In genomic region chr9:116701940-116702642, GRCh38 we compare ENCODE assay signal across 1 cellular context.
TF ChIP-seq lines count a peak whose summit lies in the region.

No MANE protein-coding gene starts in this region.

TF ChIP-seq in SK-N-SH, 30 proteins besides CTCF, POLR2A, EP300 and RAD21 (continued from another document):
- TF ChIP-seq PBX3 (IDR thresholded peaks at IDR 0.05), result no peak
- no peak for TF ChIP-seq CHD2 (IDR thresholded peaks at IDR 0.05; ENCODE audit: low read length, partially characterized antibody)
- no peak for TF ChIP-seq FOXM1 (IDR thresholded peaks at IDR 0.05; ENCODE audit: low read depth)
- TF ChIP-seq NFIC (IDR thresholded peaks at IDR 0.05; ENCODE audit: borderline replicate concordance), result no peak
- no peak for TF ChIP-seq SMC3 (IDR thresholded peaks at IDR 0.05; ENCODE audit: low read depth, low read length)
- TF ChIP-seq SIN3A (IDR thresholded peaks at IDR 0.05; ENCODE audit: borderline replicate concordance, low read depth, low read length), result no peak
- TF ChIP-seq MEF2A (IDR thresholded peaks at IDR 0.05; ENCODE audit: borderline replicate concordance, low read depth), result no peak
- TF ChIP-seq USF2 (IDR thresholded peaks at IDR 0.05; ENCODE audit: borderline replicate concordance, low read depth, low read length), result no peak
- no peak for TF ChIP-seq RCOR1 (IDR thresholded peaks at IDR 0.05; ENCODE audit: low read length)
- no peak for TF ChIP-seq YY1 (IDR thresholded peaks at IDR 0.05; ENCODE audit: low read depth)
- no peak for TF ChIP-seq GATA2 (CRISPR knock-in tag; IDR thresholded peaks at IDR 0.05)
- TF ChIP-seq ELF1 (IDR thresholded peaks at IDR 0.05), result no peak
